ENCODE assay signal across 2 cellular contexts in the genomic region with DNA sequence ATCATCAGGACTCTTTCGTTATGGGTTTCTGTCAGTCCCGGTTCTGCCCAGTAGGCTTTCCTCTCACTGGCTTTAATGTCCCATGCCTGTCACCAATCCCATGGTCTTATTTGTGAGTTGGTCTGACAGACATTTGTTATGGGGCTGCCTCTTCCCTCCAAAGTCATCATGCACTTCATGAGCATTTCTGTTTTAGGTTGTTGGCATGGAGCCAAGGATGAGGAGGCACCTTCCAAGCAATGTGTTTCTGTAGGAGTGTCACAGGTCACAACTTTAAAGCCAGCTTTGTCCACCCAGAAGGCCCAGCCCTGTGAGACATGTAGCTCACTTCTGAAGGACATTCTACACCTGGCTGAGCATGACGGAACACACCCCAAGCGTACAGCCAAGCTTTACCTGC.
TF ChIP-seq lines count a peak whose summit lies in the region.

No MANE protein-coding gene starts in this region.

TF ChIP-seq in IMR-90, 13 proteins besides CTCF, POLR2A, EP300 and RAD21:
- no peak for TF ChIP-seq RFX5 (IDR thresholded peaks at IDR 0.05; ENCODE audit: low read depth, low read length)
- TF ChIP-seq MXI1 (IDR thresholded peaks at IDR 0.05; ENCODE audit: borderline replicate concordance, low read depth, low read length), result no peak
- TF ChIP-seq SMC3 (IDR thresholded peaks at IDR 0.05; ENCODE audit: low read depth, low read length), result no peak
- no peak for TF ChIP-seq CEBPB (IDR thresholded peaks at IDR 0.05; ENCODE audit: low read depth, low read length)
- no peak for TF ChIP-seq MAZ (IDR thresholded peaks at IDR 0.05; ENCODE audit: borderline replicate concordance, low read depth, low read length)
- TF ChIP-seq CHD1 (IDR thresholded peaks at IDR 0.05; ENCODE audit: low read depth, low read length), result no peak
- TF ChIP-seq BHLHE40 (IDR thresholded peaks at IDR 0.05; ENCODE audit: low read depth, low read length), result no peak
- TF ChIP-seq FOS (IDR thresholded peaks at IDR 0.05; ENCODE audit: low read depth, low read length), result no peak
- TF ChIP-seq MAFK (IDR thresholded peaks at IDR 0.05; ENCODE audit: low read depth, low read length), result no peak
- TF ChIP-seq NFE2L2 (IDR thresholded peaks at IDR 0.05; ENCODE audit: low read depth, low read length), result no peak
- TF ChIP-seq RCOR1 (IDR thresholded peaks at IDR 0.05; ENCODE audit: insufficient replicate concordance, low read length), result no peak
- TF ChIP-seq, protein P1, sequence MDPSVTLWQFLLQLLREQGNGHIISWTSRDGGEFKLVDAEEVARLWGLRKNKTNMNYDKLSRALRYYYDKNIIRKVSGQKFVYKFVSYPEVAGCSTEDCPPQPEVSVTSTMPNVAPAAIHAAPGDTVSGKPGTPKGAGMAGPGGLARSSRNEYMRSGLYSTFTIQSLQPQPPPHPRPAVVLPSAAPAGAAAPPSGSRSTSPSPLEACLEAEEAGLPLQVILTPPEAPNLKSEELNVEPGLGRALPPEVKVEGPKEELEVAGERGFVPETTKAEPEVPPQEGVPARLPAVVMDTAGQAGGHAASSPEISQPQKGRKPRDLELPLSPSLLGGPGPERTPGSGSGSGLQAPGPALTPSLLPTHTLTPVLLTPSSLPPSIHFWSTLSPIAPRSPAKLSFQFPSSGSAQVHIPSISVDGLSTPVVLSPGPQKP (IDR thresholded peaks at IDR 0.05; ENCODE audit: borderline replicate concordance, low read depth, low read length), result no peak
- TF ChIP-seq, protein P2, sequence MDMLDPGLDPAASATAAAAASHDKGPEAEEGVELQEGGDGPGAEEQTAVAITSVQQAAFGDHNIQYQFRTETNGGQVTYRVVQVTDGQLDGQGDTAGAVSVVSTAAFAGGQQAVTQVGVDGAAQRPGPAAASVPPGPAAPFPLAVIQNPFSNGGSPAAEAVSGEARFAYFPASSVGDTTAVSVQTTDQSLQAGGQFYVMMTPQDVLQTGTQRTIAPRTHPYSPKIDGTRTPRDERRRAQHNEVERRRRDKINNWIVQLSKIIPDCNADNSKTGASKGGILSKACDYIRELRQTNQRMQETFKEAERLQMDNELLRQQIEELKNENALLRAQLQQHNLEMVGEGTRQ (IDR thresholded peaks at IDR 0.05; ENCODE audit: low read depth, low read length), result no peak

TF ChIP-seq in K562, 482 proteins besides CTCF, POLR2A, EP300 and RAD21:
- TF ChIP-seq ZBTB49 (CRISPR knock-in tag; IDR thresholded peaks at IDR 0.05; ENCODE audit: borderline replicate concordance), result no peak
- TF ChIP-seq, protein P2 (CRISPR knock-in tag; IDR thresholded peaks at IDR 0.05), result no peak
- TF ChIP-seq NFIX (CRISPR knock-in tag; IDR thresholded peaks at IDR 0.05; ENCODE audit: low read depth), result peak; percentile 85
- TF ChIP-seq NFIC (IDR thresholded peaks at IDR 0.05), result peak; percentile 96
- TF ChIP-seq RFX1 (IDR thresholded peaks at IDR 0.05), result no peak
